ENCODE assay signal across 1 cellular context in the genomic region with DNA sequence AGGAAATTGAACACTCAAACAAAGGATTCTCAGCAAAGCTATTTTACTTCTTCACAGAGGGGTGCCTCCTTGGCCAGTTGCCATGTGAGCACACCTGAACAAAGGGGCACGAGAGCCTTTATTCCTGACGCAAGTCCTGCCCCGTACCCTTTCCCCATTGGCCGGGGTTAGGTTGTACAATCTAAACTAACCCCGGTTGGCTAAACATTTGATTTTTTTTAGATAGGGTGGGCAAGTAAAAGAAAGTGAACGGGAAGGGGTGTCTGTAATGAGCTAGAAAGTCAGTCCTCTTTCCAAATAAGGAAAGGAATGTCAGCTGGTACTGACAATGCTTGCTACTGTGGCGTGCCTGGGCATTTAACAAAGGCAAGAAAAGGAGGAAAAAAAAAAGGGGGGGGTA.
TF ChIP-seq lines count a peak whose summit lies in the region.

No MANE protein-coding gene starts in this region.

TF ChIP-seq in GM23338, 12 proteins besides CTCF, POLR2A, EP300 and RAD21 (continued from another document):
- TF ChIP-seq, protein P1, sequence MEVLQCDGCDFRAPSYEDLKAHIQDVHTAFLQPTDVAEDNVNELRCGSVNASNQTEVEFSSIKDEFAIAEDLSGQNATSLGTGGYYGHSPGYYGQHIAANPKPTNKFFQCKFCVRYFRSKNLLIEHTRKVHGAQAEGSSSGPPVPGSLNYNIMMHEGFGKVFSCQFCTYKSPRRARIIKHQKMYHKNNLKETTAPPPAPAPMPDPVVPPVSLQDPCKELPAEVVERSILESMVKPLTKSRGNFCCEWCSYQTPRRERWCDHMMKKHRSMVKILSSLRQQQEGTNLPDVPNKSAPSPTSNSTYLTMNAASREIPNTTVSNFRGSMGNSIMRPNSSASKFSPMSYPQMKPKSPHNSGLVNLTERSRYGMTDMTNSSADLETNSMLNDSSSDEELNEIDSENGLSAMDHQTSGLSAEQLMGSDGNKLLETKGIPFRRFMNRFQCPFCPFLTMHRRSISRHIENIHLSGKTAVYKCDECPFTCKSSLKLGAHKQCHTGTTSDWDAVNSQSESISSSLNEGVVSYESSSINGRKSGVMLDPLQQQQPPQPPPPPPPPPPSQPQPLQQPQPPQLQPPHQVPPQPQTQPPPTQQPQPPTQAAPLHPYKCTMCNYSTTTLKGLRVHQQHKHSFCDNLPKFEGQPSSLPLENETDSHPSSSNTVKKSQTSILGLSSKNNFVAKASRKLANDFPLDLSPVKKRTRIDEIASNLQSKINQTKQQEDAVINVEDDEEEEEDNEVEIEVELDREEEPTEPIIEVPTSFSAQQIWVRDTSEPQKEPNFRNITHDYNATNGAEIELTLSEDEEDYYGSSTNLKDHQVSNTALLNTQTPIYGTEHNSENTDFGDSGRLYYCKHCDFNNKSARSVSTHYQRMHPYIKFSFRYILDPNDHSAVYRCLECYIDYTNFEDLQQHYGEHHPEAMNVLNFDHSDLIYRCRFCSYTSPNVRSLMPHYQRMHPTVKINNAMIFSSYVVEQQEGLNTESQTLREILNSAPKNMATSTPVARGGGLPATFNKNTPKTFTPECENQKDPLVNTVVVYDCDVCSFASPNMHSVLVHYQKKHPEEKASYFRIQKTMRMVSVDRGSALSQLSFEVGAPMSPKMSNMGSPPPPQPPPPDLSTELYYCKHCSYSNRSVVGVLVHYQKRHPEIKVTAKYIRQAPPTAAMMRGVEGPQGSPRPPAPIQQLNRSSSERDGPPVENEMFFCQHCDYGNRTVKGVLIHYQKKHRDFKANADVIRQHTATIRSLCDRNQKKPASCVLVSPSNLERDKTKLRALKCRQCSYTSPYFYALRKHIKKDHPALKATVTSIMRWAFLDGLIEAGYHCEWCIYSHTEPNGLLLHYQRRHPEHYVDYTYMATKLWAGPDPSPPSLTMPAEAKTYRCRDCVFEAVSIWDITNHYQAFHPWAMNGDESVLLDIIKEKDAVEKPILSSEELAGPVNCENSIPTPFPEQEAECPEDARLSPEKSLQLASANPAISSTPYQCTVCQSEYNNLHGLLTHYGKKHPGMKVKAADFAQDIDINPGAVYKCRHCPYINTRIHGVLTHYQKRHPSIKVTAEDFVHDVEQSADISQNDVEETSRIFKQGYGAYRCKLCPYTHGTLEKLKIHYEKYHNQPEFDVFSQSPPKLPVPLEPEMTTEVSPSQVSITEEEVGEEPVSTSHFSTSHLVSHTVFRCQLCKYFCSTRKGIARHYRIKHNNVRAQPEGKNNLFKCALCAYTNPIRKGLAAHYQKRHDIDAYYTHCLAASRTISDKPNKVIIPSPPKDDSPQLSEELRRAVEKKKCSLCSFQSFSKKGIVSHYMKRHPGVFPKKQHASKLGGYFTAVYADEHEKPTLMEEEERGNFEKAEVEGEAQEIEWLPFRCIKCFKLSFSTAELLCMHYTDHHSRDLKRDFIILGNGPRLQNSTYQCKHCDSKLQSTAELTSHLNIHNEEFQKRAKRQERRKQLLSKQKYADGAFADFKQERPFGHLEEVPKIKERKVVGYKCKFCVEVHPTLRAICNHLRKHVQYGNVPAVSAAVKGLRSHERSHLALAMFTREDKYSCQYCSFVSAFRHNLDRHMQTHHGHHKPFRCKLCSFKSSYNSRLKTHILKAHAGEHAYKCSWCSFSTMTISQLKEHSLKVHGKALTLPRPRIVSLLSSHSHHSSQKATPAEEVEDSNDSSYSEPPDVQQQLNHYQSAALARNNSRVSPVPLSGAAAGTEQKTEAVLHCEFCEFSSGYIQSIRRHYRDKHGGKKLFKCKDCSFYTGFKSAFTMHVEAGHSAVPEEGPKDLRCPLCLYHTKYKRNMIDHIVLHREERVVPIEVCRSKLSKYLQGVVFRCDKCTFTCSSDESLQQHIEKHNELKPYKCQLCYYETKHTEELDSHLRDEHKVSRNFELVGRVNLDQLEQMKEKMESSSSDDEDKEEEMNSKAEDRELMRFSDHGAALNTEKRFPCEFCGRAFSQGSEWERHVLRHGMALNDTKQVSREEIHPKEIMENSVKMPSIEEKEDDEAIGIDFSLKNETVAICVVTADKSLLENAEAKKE (CRISPR knock-in tag; IDR thresholded peaks at IDR 0.05), result no peak
- TF ChIP-seq EZH2phosphoT487 (IDR thresholded peaks at IDR 0.05; ENCODE audit: unreplicated experiment) (no peak), STAT1 (IDR thresholded peaks at IDR 0.05; ENCODE audit: unreplicated experiment) (no peak), POLR2AphosphoS5 (IDR thresholded peaks at IDR 0.05; ENCODE audit: low read depth) (no peak), EZH2 (IDR thresholded peaks at IDR 0.05; ENCODE audit: low read depth, unreplicated experiment) (no peak), ETS1 (IDR thresholded peaks at IDR 0.05) (no peak), CREB1 (CRISPR knock-in tag; IDR thresholded peaks at IDR 0.05; ENCODE audit: low read depth) (no peak), JUNB (IDR thresholded peaks at IDR 0.05; ENCODE audit: unreplicated experiment) (no peak)
